ENCODE assay signal across 1 cellular context in the genomic region with DNA sequence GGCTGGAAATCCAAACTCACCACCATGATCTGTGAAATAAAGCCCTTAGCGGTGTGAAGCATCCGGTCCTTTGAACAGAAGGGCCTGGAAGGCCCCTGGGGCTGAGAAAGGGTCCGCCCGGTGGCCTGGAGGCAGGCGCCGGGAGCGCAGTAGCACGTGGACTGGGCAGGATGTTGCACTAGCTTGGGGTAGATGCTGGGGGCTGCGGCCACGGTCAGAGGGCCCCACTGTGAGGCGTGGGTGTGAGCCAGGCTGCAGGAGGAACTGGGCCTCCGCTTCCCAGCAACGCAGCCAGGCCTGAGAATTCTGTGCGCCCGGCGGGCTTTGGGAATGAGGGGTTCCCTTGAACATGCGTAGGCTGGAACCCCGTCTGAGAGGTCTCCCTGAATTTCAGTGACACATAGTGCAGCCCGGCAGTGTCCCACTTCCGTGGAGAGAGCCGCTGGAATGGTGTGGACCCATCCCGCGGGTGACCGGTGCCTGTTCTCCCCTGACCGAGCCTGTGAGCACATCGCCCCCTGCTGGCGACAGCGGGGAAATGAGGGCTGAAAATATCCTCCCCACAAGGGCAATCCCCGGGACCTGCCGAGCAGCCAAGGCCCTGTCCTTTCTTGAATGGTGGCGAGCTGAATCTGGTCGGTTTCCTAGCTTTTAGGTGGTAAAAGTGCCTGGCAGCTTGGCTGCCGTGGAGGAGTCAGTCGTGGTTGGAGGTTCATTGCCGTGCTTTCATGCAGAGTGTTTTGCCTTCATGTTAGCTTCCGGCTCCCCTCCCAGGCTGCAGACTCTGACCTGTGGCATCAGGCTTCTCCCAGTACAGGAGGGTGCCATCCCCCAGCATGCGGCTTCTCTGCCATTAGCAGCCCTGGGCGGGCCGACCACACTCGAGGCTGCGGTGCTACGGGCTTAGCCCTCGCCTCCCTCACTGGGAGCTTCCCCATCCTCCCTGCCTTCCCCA.
TF ChIP-seq lines count a peak whose summit lies in the region.

No MANE protein-coding gene starts in this region.

TF ChIP-seq in HepG2, 621 proteins besides CTCF, POLR2A, EP300 and RAD21 (continued from another document):
- TF ChIP-seq, protein P1, sequence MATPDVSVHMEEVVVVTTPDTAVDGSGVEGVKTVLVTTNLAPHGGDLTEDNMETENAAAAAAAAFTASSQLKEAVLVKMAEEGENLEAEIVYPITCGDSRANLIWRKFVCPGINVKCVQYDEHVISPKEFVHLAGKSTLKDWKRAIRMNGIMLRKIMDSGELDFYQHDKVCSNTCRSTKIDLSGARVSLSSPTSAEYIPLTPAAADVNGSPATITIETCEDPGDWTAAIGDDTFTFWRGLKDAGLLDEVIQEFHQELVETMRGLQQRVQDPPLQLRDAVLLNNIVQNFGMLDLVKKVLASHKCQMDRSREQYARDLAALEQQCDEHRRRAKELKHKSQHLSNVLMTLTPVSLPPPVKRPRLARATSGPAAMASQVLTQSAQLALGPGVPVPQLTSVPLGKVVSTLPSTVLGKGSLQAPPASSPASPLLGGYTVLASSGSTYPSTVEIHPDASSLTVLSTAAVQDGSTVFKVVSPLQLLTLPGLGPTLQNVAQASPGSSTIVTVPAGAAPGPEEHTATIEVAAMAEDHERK (CRISPR knock-in tag; IDR thresholded peaks at IDR 0.05; ENCODE audit: low read depth), result no peak
- TF ChIP-seq ZNF616 (CRISPR knock-in tag; IDR thresholded peaks at IDR 0.05; ENCODE audit: low read depth), result no peak
- TF ChIP-seq, protein P2, sequence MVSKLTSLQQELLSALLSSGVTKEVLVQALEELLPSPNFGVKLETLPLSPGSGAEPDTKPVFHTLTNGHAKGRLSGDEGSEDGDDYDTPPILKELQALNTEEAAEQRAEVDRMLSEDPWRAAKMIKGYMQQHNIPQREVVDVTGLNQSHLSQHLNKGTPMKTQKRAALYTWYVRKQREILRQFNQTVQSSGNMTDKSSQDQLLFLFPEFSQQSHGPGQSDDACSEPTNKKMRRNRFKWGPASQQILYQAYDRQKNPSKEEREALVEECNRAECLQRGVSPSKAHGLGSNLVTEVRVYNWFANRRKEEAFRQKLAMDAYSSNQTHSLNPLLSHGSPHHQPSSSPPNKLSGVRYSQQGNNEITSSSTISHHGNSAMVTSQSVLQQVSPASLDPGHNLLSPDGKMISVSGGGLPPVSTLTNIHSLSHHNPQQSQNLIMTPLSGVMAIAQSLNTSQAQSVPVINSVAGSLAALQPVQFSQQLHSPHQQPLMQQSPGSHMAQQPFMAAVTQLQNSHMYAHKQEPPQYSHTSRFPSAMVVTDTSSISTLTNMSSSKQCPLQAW (CRISPR knock-in tag; IDR thresholded peaks at IDR 0.05), result 0 out of 2 replicates have a peak, but pooled peaks have one; percentile 30
- TF ChIP-seq, protein P3, sequence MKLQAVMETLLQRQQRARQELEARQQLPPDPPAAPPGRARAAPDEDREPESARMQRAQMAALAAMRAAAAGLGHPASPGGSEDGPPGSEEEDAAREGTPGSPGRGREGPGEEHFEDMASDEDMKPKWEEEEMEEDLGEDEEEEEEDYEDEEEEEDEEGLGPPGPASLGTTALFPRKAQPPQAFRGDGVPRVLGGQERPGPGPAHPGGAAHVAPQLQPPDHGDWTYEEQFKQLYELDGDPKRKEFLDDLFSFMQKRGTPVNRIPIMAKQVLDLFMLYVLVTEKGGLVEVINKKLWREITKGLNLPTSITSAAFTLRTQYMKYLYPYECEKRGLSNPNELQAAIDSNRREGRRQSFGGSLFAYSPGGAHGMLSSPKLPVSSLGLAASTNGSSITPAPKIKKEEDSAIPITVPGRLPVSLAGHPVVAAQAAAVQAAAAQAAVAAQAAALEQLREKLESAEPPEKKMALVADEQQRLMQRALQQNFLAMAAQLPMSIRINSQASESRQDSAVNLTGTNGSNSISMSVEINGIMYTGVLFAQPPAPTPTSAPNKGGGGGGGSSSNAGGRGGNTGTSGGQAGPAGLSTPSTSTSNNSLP (IDR thresholded peaks at IDR 0.05; ENCODE audit: low read depth, low read length), result no peak
- TF ChIP-seq GLI4 (CRISPR knock-in tag; IDR thresholded peaks at IDR 0.05; ENCODE audit: borderline replicate concordance), result no peak
- TF ChIP-seq ELF1 (CRISPR knock-in tag; IDR thresholded peaks at IDR 0.05), result 0 out of 2 replicates have a peak, but pooled peaks have one; percentile 25
- TF ChIP-seq, protein P4, sequence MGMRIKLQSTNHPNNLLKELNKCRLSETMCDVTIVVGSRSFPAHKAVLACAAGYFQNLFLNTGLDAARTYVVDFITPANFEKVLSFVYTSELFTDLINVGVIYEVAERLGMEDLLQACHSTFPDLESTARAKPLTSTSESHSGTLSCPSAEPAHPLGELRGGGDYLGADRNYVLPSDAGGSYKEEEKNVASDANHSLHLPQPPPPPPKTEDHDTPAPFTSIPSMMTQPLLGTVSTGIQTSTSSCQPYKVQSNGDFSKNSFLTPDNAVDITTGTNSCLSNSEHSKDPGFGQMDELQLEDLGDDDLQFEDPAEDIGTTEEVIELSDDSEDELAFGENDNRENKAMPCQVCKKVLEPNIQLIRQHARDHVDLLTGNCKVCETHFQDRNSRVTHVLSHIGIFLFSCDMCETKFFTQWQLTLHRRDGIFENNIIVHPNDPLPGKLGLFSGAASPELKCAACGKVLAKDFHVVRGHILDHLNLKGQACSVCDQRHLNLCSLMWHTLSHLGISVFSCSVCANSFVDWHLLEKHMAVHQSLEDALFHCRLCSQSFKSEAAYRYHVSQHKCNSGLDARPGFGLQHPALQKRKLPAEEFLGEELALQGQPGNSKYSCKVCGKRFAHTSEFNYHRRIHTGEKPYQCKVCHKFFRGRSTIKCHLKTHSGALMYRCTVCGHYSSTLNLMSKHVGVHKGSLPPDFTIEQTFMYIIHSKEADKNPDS (CRISPR knock-in tag; IDR thresholded peaks at IDR 0.05), result no peak
- TF ChIP-seq ZFP37 (CRISPR knock-in tag; IDR thresholded peaks at IDR 0.05; ENCODE audit: borderline replicate concordance), result 0 out of 2 replicates have a peak, but pooled peaks have one; percentile 54
- TF ChIP-seq NKX3-1 (CRISPR knock-in tag; IDR thresholded peaks at IDR 0.05), result no peak
